Comparison of ENCODE assay signal across 23 cellular contexts in genomic region chr6:149164199-149164745, GRCh38.
DNase-seq lines count a peak whose midpoint lies in the region; ATAC-seq and TF ChIP-seq lines count a peak whose summit lies in the region.
"Had no signal": no experiment of that assay in that cellular context is flagged by ENCODE, and none has a peak within 500 bp of the region (broad histone marks: within the 10 kb centered on the region; RNA-seq: fewer than 3 reads in every experiment).

No MANE protein-coding gene starts in this region.

- TF ChIP-seq RAD21 in SK-N-SH (IDR thresholded peaks at IDR 0.05; ENCODE audit: low read length): no peak

- H3K36me3 ChIP-seq in SK-N-SH (replicated peaks in 1 of 2; ENCODE audit: control insufficient read depth in 1 of 2, insufficient read depth in 2 of 2, low read length in 1 of 2) (no peaks in the 10 kb centered on the region), Loucy (ENCODE audit: insufficient read depth, low read length) (no peaks in the 10 kb centered on the region)
- H3K36me3 ChIP-seq: BLaER1 had no signal

- TF ChIP-seq CTCF in SK-N-SH (IDR thresholded peaks at IDR 0.05) (no peak), Loucy (conservative IDR thresholded peaks at IDR 0.05; ENCODE audit: low read length) (no peak), VCaP (conservative IDR thresholded peaks at IDR 0.05) (no peak), nephron (IDR thresholded peaks at IDR 0.05; ENCODE audit: unreplicated experiment in 3 of 3) (no peak)

- H3K4me1 Mint-ChIP-seq in nephron: peaks cover 15% of the 10 kb centered on the region
- peaks cover 24% of the 10 kb centered on the region for H3K4me1 Mint-ChIP-seq in activated naive CD4-positive, alpha-beta T cell treated with anti-CD3 and anti-CD28 coated beads for 36 hours (ENCODE audit: low read depth)

- H3K9me2 ChIP-seq in SK-N-SH: no peaks in the 10 kb centered on the region
- no peaks in the 10 kb centered on the region for H3K9me2 ChIP-seq in Loucy (replicated peaks; ENCODE audit: low read depth, low read length)

- H3K9ac ChIP-seq in SK-N-SH: no peak overlapping the region
- H3K9ac ChIP-seq in Loucy (ENCODE audit: low read depth, low read length, poor library complexity, severe bottlenecking): no peak overlapping the region
- H3K9ac ChIP-seq: BLaER1 had no signal

- POLR2A ChIA-PET in SK-N-SH (lab: Yijun Ruan, JAX): interaction anchor here (0.6 kb wide), 1 partner anchor 118 kb away, joined by 6 read pairs; no protein-coding TSS in a partner anchor

- DNase-seq in SK-N-SH (no peak), sciatic nerve (ENCODE audit: low spot score) (no peak), globus pallidus (ENCODE audit: low spot score) (no peak)
- DNase-seq in activated naive CD4-positive, alpha-beta T cell treated with anti-CD3 and anti-CD28 coated beads for 36 hours: no peak
- DNase-seq: CD4-positive, CD25-positive, alpha-beta regulatory T cell; DMS53; GDM1; GOT3; HCEC 1CT; NCI-H2029; NCI-H2227 treated with DMSO at 0.1 percent for 48 hours; NCI-H526 treated with DMSO at 0.1 percent for 48 hours; SHP77; SW 1271 had no signal

- no peaks in the 10 kb centered on the region for H3K36me3 Mint-ChIP-seq in nephron (ENCODE audit: low read depth)
- H3K36me3 Mint-ChIP-seq in activated naive CD4-positive, alpha-beta T cell treated with anti-CD3 and anti-CD28 coated beads for 36 hours (ENCODE audit: low read depth): no peaks in the 10 kb centered on the region
- H3K36me3 Mint-ChIP-seq: IgD-negative memory B cell had no signal

- H3K27ac ChIP-seq in SK-N-SH (ENCODE audit: low read depth in 2 of 2, low read length in 1 of 2) (no peak overlapping the region), VCaP (peak overlapping the region; percentile 87)
- H3K27ac ChIP-seq: BLaER1, HL-60, RWPE1 had no signal

- H3K79me2 ChIP-seq in SK-N-SH (ENCODE audit: insufficient read depth) (no peaks in the 10 kb centered on the region), Loucy (ENCODE audit: insufficient read depth, low read length) (no peaks in the 10 kb centered on the region)

- no peak overlapping the region for H3K4me3 Mint-ChIP-seq in nephron
- no peak overlapping the region for H3K4me3 Mint-ChIP-seq in activated naive CD4-positive, alpha-beta T cell treated with anti-CD3 and anti-CD28 coated beads for 36 hours
- H3K4me3 Mint-ChIP-seq: CD4-positive, CD25-positive, alpha-beta regulatory T cell; IgD-negative memory B cell had no signal

- CTCF ChIA-PET in SK-N-SH (lab: Yijun Ruan, JAX): interaction anchor here (0.6 to 1.6 kb wide), 4 partner anchors 10 to 268 kb away, joined by 3 to 6 read pairs (median 3); no protein-coding TSS in a partner anchor
- CTCF ChIA-PET in activated naive CD4-positive, alpha-beta T cell treated with anti-CD3 and anti-CD28 coated beads for 36 hours (lab: Charles Lee): interaction anchor here (0.7 to 2.4 kb wide), 7 partner anchors 13 to 260 kb away, joined by 3 to 7 read pairs (median 4); no protein-coding TSS in a partner anchor

- peak overlapping the region; percentile 1 to 7 (median 1) for H3K27ac Mint-ChIP-seq in nephron
- no peak overlapping the region for H3K27ac Mint-ChIP-seq in activated naive CD4-positive, alpha-beta T cell treated with anti-CD3 and anti-CD28 coated beads for 36 hours
- H3K27ac Mint-ChIP-seq: IgD-negative memory B cell had no signal

- intact Hi-C loops in sciatic nerve (cut with DNase I): no loop called here
- intact Hi-C loops in activated naive CD4-positive, alpha-beta T cell treated with anti-CD3 and anti-CD28 coated beads for 36 hours (cut with micrococcal nuclease): no loop called here

- H3F3A ChIP-seq in SK-N-SH (replicated peaks; ENCODE audit: insufficient read depth) (peaks cover 5% of the 10 kb centered on the region), Loucy (ENCODE audit: low read depth) (no peaks in the 10 kb centered on the region)

- H3K9me3 Mint-ChIP-seq in nephron: no peaks in the 10 kb centered on the region
- no peaks in the 10 kb centered on the region for H3K9me3 Mint-ChIP-seq in activated naive CD4-positive, alpha-beta T cell treated with anti-CD3 and anti-CD28 coated beads for 36 hours

- H2AFZ ChIP-seq in SK-N-SH (ENCODE audit: low read depth) (peak overlapping the region; percentile 29; the same call in 1 of the 2 replicates), Loucy (ENCODE audit: low read length) (0 out of 2 replicates have a peak overlapping the region, but pooled peaks have one; percentile 10)

- TF ChIP-seq EP300 in SK-N-SH (IDR thresholded peaks at IDR 0.05; ENCODE audit: borderline replicate concordance in 1 of 2, low read depth in 1 of 2, low read length in 1 of 2): no peak

- no peak overlapping the region for H3K4me3 ChIP-seq in SK-N-SH (ENCODE audit: low read depth in 2 of 2, low read length in 1 of 2)
- no peak overlapping the region for H3K4me3 ChIP-seq in Loucy (ENCODE audit: low read length, poor library complexity, severe bottlenecking)
- H3K4me3 ChIP-seq: BLaER1, GM12878 had no signal

- ATAC-seq in SK-N-SH treated with all-trans-retinoic acid at 6 μM for 48 hours (no peak), sciatic nerve (no peak)
- ATAC-seq: GM12878 had no signal

- 89% methylated on average over 11 of the region's 11 CpGs for WGBS in SK-N-SH (ENCODE audit: low lambda C conversion rate)

- peaks cover 11 to 17% of the 10 kb centered on the region in 2 experiments; a peak in 3 of 4 replicates for H3K4me1 ChIP-seq in SK-N-SH (ENCODE audit: control insufficient read depth in 1 of 2, insufficient read depth in 2 of 2, low read depth in 1 of 2, low read length in 1 of 2)
- peaks cover 18% of the 10 kb centered on the region for H3K4me1 ChIP-seq in Loucy (ENCODE audit: insufficient read depth, low read length, poor library complexity, severe bottlenecking)

- H3K27me3 Mint-ChIP-seq in nephron (ENCODE audit: low read depth): peaks cover 4% of the 10 kb centered on the region
- H3K27me3 Mint-ChIP-seq in activated naive CD4-positive, alpha-beta T cell treated with anti-CD3 and anti-CD28 coated beads for 36 hours (ENCODE audit: low read depth): no peaks in the 10 kb centered on the region
- H3K27me3 Mint-ChIP-seq: CD4-positive, CD25-positive, alpha-beta regulatory T cell had no signal

- H4K20me1 ChIP-seq in SK-N-SH (ENCODE audit: insufficient read depth): no peaks in the 10 kb centered on the region
- no peaks in the 10 kb centered on the region for H4K20me1 ChIP-seq in Loucy (ENCODE audit: insufficient read depth, low read length, poor library complexity, severe bottlenecking)
- H4K20me1 ChIP-seq: BLaER1 had no signal

- H3K27me3 ChIP-seq in SK-N-SH (ENCODE audit: insufficient read depth) (no peaks in the 10 kb centered on the region), Loucy (ENCODE audit: insufficient read depth, low read length, poor library complexity, severe bottlenecking) (no peaks in the 10 kb centered on the region)
- H3K27me3 ChIP-seq: BLaER1 had no signal

- H3K4me2 ChIP-seq in SK-N-SH (no peak overlapping the region), Loucy (ENCODE audit: low read depth, low read length, poor library complexity, severe bottlenecking) (no peak overlapping the region)
- H3K4me2 ChIP-seq: BLaER1 had no signal

- H3K9me3 ChIP-seq in SK-N-SH (no peaks in the 10 kb centered on the region), Loucy (ENCODE audit: insufficient read depth, low read depth, low read length) (no peaks in the 10 kb centered on the region)
- H3K9me3 ChIP-seq: BLaER1 had no signal

TF ChIP-seq in SK-N-SH, 30 proteins besides CTCF, POLR2A, EP300 and RAD21:
- no peak for TF ChIP-seq TAF1 (IDR thresholded peaks at IDR 0.05; ENCODE audit: borderline replicate concordance, low read depth, low read length)
- TF ChIP-seq CHD2 (IDR thresholded peaks at IDR 0.05; ENCODE audit: low read length, partially characterized antibody): no peak
- no peak for TF ChIP-seq RCOR1 (IDR thresholded peaks at IDR 0.05; ENCODE audit: low read length)

TF ChIP-seq in SK-N-SH treated with all-trans-retinoic acid at 6 μM for 48 hours, 23 proteins besides CTCF, POLR2A, EP300 and RAD21 (continues in another document):
- TF ChIP-seq PPARA (CRISPR knock-in tag; IDR thresholded peaks at IDR 0.05; ENCODE audit: borderline replicate concordance) (no peak), TOX (CRISPR knock-in tag; IDR thresholded peaks at IDR 0.05; ENCODE audit: borderline replicate concordance) (no peak), TCF4 (CRISPR knock-in tag; IDR thresholded peaks at IDR 0.05; ENCODE audit: borderline replicate concordance) (no peak), OSR1 (CRISPR knock-in tag; IDR thresholded peaks at IDR 0.05) (no peak)
- TF ChIP-seq, protein P1, sequence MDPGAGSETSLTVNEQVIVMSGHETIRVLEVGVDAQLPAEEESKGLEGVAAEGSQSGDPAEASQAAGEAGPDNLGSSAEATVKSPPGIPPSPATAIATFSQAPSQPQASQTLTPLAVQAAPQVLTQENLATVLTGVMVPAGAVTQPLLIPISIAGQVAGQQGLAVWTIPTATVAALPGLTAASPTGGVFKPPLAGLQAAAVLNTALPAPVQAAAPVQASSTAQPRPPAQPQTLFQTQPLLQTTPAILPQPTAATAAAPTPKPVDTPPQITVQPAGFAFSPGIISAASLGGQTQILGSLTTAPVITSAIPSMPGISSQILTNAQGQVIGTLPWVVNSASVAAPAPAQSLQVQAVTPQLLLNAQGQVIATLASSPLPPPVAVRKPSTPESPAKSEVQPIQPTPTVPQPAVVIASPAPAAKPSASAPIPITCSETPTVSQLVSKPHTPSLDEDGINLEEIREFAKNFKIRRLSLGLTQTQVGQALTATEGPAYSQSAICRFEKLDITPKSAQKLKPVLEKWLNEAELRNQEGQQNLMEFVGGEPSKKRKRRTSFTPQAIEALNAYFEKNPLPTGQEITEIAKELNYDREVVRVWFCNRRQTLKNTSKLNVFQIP (CRISPR knock-in tag; IDR thresholded peaks at IDR 0.05; ENCODE audit: borderline replicate concordance, low read depth): no peak
- TF ChIP-seq, protein P2, sequence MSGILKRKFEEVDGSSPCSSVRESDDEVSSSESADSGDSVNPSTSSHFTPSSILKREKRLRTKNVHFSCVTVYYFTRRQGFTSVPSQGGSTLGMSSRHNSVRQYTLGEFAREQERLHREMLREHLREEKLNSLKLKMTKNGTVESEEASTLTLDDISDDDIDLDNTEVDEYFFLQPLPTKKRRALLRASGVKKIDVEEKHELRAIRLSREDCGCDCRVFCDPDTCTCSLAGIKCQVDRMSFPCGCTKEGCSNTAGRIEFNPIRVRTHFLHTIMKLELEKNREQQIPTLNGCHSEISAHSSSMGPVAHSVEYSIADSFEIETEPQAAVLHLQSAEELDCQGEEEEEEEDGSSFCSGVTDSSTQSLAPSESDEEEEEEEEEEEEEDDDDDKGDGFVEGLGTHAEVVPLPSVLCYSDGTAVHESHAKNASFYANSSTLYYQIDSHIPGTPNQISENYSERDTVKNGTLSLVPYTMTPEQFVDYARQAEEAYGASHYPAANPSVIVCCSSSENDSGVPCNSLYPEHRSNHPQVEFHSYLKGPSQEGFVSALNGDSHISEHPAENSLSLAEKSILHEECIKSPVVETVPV (CRISPR knock-in tag; IDR thresholded peaks at IDR 0.05): no peak
